ENCODE assay signal across 1 cellular context in genomic region chr17:75481194-75482059, GRCh38.
TF ChIP-seq lines count a peak whose summit lies in the region.

No MANE protein-coding gene starts in this region.

TF ChIP-seq in WTC11, 78 proteins besides CTCF, POLR2A, EP300 and RAD21 (continued from another document):
- TF ChIP-seq HMGXB4 (CRISPR knock-in tag; IDR thresholded peaks at IDR 0.05) = no peak
TF ChIP-seq in WTC11: peak in this region for 0.
